Comparison of ENCODE assay signal across 25 cellular contexts in the genomic region with DNA sequence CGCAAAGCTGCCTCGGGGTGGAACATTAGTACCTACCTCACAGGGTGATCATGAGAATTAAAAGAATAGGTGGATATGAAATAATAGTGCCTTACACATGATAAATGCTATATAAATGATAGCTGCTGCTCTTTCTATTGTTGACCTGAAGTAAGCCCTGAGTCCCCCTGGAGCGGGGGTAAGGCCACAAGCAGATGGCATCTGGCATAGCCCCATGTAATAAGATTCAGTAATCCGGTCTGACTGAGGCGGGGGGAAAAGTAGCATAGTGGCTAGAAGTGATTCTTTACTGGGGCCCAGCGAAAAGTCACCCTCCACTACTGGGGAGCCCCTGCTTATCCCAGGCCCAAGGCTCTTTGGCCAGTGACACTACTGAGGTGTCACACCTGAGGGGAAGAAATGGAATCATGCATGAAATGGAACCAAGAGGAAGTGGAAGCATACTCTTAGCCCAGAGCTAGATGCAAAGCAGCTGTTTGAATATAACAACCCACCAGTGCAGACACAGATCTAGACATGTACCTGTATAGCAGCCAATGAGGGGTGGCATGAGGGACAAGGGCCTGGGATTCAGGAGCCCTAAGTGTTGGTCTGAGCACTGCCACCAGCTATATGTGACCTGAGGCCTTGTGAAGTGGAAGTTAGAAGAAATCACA. TPM values are rescaled to one million over a fixed set of nuclear protein-coding genes. Genes with fewer than 3 reads are reported as not detected.
DNase-seq lines count a peak whose midpoint lies in the region; ATAC-seq and TF ChIP-seq lines count a peak whose summit lies in the region.
"Had no signal": no experiment of that assay in that cellular context is flagged by ENCODE, and none has a peak within 500 bp of the region (broad histone marks: within the 10 kb centered on the region; RNA-seq: fewer than 3 reads in every experiment).

No MANE protein-coding gene starts in this region.

- intact Hi-C loops in right cardiac atrium (cut with DNase I) = loop anchor here in 3 of 4 donors (5.0 kb wide), 1 partner anchor 42 kb away; no protein-coding TSS in a partner anchor

- H3K4me2 ChIP-seq in DOHH2 (ENCODE audit: low read length) = peak overlapping the region; percentile 69
- H3K4me2 ChIP-seq in OCI-LY3 (ENCODE audit: low read length) = peak overlapping the region; percentile 87

- H3K79me2 ChIP-seq in DOHH2 (ENCODE audit: control insufficient read depth, low read length) = no peaks in the 10 kb centered on the region
- H3K79me2 ChIP-seq in OCI-LY3 (ENCODE audit: low read length) = no peaks in the 10 kb centered on the region

- H3K9me3 ChIP-seq in DOHH2 (ENCODE audit: control insufficient read depth, insufficient read depth, low read length) (no peaks in the 10 kb centered on the region), OCI-LY3 (ENCODE audit: insufficient read depth, low read length) (no peaks in the 10 kb centered on the region), right cardiac atrium (ENCODE audit: control insufficient read depth, low read length) (no peaks in the 10 kb centered on the region)
- H3K9me3 ChIP-seq: body of pancreas, gastroesophageal sphincter, HAP-1, psoas muscle, thoracic aorta had no signal

- peaks cover 38% of the 10 kb centered on the region for H3K4me1 ChIP-seq in DOHH2 (ENCODE audit: control insufficient read depth, low read length)
- peaks cover 20% of the 10 kb centered on the region for H3K4me1 ChIP-seq in OCI-LY3 (ENCODE audit: low read length)
- no peaks in the 10 kb centered on the region for H3K4me1 ChIP-seq in right cardiac atrium (ENCODE audit: control insufficient read depth, insufficient read depth, low read length)
- H3K4me1 ChIP-seq: body of pancreas, HAP-1 had no signal

- H2AFZ ChIP-seq in OCI-LY3 (ENCODE audit: low read depth, low read length) = no peak overlapping the region

- no peak for TF ChIP-seq CTCF in DOHH2 (IDR thresholded peaks at IDR 0.05; ENCODE audit: low read depth, low read length, poor library complexity, severe bottlenecking)
- TF ChIP-seq CTCF in OCI-LY3 (IDR thresholded peaks at IDR 0.05; ENCODE audit: low read depth, low read length) = no peak

- DNase-seq in dedifferentiated amniotic fluid mesenchymal stem cell (ENCODE audit: extremely low spot score) (no peak), right cardiac atrium (no peak)
- no peak for DNase-seq in activated naive CD4-positive, alpha-beta T cell treated with anti-CD3 and anti-CD28 coated beads, Interleukin-2, amount 50 U/mL, for 16 hours
- DNase-seq: activated CD4-positive, alpha-beta memory T cell treated with anti-CD3 and anti-CD28 coated beads for 36 hours; body of pancreas; DMS53; GF-D8; NCI-H1105 treated with DMSO at 0.1 percent for 48 hours; NCI-H2107; psoas muscle; stimulated activated CD4-positive, alpha-beta T cell treated with anti-CD3 and anti-CD28 coated beads, Interleukin-1b, Interleukin-23, amount 100 ng/mL, for 48 hours; T1000 had no signal

- no peaks in the 10 kb centered on the region for H3K9me2 ChIP-seq in DOHH2 (replicated peaks; ENCODE audit: control insufficient read depth, low read length)

- H3K27ac ChIP-seq in DOHH2 (ENCODE audit: low read depth, low read length) (peak overlapping the region; percentile 71), OCI-LY3 (ENCODE audit: low read length) (peak overlapping the region; percentile 64), right cardiac atrium (ENCODE audit: low read length) (no peak overlapping the region)
- H3K27ac ChIP-seq: body of pancreas, gastroesophageal sphincter, HL-60, psoas muscle, RWPE1, skin epidermis, thoracic aorta had no signal

- H3K9ac ChIP-seq in OCI-LY3 (ENCODE audit: low read length) = peak overlapping the region; percentile 41; the same call in 1 of the 2 replicates

- H3K36me3 ChIP-seq in DOHH2 (ENCODE audit: control insufficient read depth, low read length) (peaks cover 7% of the 10 kb centered on the region), OCI-LY3 (replicated peaks; ENCODE audit: low read depth, low read length) (peaks cover 5% of the 10 kb centered on the region)

- H4K20me1 ChIP-seq in DOHH2 (ENCODE audit: control insufficient read depth, insufficient read depth, low read depth, low read length) (no peaks in the 10 kb centered on the region), OCI-LY3 (ENCODE audit: insufficient read depth, low read length) (no peaks in the 10 kb centered on the region)

- peaks cover 28% of the 10 kb centered on the region for H3F3A ChIP-seq in DOHH2 (ENCODE audit: control insufficient read depth, insufficient read depth)

- WGBS in right cardiac atrium = 93% methylated on average over 6 of the region's 6 CpGs

- ATAC-seq in GM21717 (IDR thresholded peaks at IDR 0.05; ENCODE audit: unreplicated experiment) (peak; percentile 61), esophagus mucosa (peak; percentile 23), HG02623 (IDR thresholded peaks at IDR 0.05; ENCODE audit: unreplicated experiment) (no peak), right cardiac atrium (no peak)
- ATAC-seq: body of pancreas had no signal

- H3K27me3 ChIP-seq in DOHH2 (ENCODE audit: control insufficient read depth, low read length) (no peaks in the 10 kb centered on the region), OCI-LY3 (ENCODE audit: low read depth, low read length) (no peaks in the 10 kb centered on the region), right cardiac atrium (ENCODE audit: control insufficient read depth, insufficient read depth) (no peaks in the 10 kb centered on the region)
- H3K27me3 ChIP-seq: body of pancreas, gastroesophageal sphincter had no signal

- peak overlapping the region; percentile 59 for H3K4me3 ChIP-seq in DOHH2 (ENCODE audit: low read length)
- H3K4me3 ChIP-seq in OCI-LY3 (ENCODE audit: low read length) = peak overlapping the region; percentile 45; the same call in 1 of the 2 replicates
- no peak overlapping the region for H3K4me3 ChIP-seq in right cardiac atrium (ENCODE audit: low read length)
- H3K4me3 ChIP-seq: body of pancreas, gastroesophageal sphincter, HAP-1, lung, psoas muscle, skin epidermis had no signal

RNA-seq across cellular contexts. Expression of a gene that starts 16.1 kb away (rescaled TPM):
- 2.7 TPM for total RNA-seq in esophagus mucosa
- total RNA-seq in right cardiac atrium = 1 to 10 TPM; 1.9 to 3.7 (median 3.5) TPM
- polyA plus RNA-seq in right cardiac atrium = 1.5 TPM
- polyA plus RNA-seq: CD14-positive monocyte had no signal

RNA-seq across cellular contexts. Expression of a gene that starts 48.2 kb away (rescaled TPM):
- total RNA-seq in esophagus mucosa (6.7 TPM), right cardiac atrium (10 to 100 TPM; 10.8 to 13.8 (median 11.9) TPM)
- 5.5 TPM for polyA plus RNA-seq in right cardiac atrium

Comparison
In these comparisons a context has a peak if more than half of its experiments do, and no peak if none do; other contexts are left out.
1. ATAC-seq: peak in GM21717 (single experiment) and esophagus mucosa (single experiment); none in HG02623 (single experiment) and right cardiac atrium (0 of 2).